Comparison of ENCODE assay signal across 8 cellular contexts in genomic region chr15:84750583-84751092, GRCh38.
A peak's percentile ranks its signal among the peaks of the same experiment; 100 is the strongest.
DNase-seq lines count a peak whose midpoint lies in the region; TF ChIP-seq lines count a peak whose summit lies in the region.

No MANE protein-coding gene starts in this region.

- no peak for DNase-seq in GM12864 (ENCODE audit: low read depth)
- no peak for DNase-seq in HFF-Myc (ENCODE audit: extremely low read depth, low read depth)
- DNase-seq in SKM-1 (lab: John Stamatoyannopoulos, UW; ENCODE audit: unreplicated experiment), result peak; percentile 67
- DNase-seq in islet precursor cell, result peak; percentile 85
- no peak for DNase-seq in GOT3 (lab: John Stamatoyannopoulos, UW)
- no peak for DNase-seq in NCI-H1417 (lab: John Stamatoyannopoulos, UW)
- DNase-seq in DMS79 (lab: John Stamatoyannopoulos, UW), result no peak
- no peak for DNase-seq in posterior cingulate gyrus

- peak overlapping the region; percentile 91 for H3K4me3 ChIP-seq in GM12864 (ENCODE audit: low read depth, low read length)
- peak overlapping the region; percentile 15; the same call in 1 of the 2 replicates for H3K4me3 ChIP-seq in HFF-Myc (replicated peaks; ENCODE audit: low read depth, low read length)

- TF ChIP-seq CTCF in GM12864 (IDR thresholded peaks at IDR 0.05; ENCODE audit: low read depth, low read length, missing control alignments) (no peak), HFF-Myc (IDR thresholded peaks at IDR 0.05; ENCODE audit: low read depth, low read length, missing control alignments) (no peak)

- intact Hi-C loops in posterior cingulate gyrus (cut with DNase I), result loop anchor here (10.0 kb wide), 1 partner anchor 64 kb away; the partner anchor contains the start of gene ALPK3

Comparison
In these comparisons a context has a peak if more than half of its experiments do, and no peak if none do; other contexts are left out.
1. DNase-seq: peak in SKM-1 (single experiment) and islet precursor cell (single experiment); none in GM12864 (single experiment), HFF-Myc (single experiment), GOT3 (single experiment), NCI-H1417 (0 of 3), DMS79 (single experiment) and posterior cingulate gyrus (0 of 10).